ENCODE assay signal across 33 cellular contexts in genomic region chr2:226643550-226644275, GRCh38.
DNase-seq lines count a peak whose midpoint lies in the region; ATAC-seq, FAIRE-seq and TF ChIP-seq lines count a peak whose summit lies in the region.
"Had no signal": no experiment of that assay in that cellular context is flagged by ENCODE, and none has a peak within 500 bp of the region (broad histone marks: within the 10 kb centered on the region; RNA-seq: fewer than 3 reads in every experiment).

No MANE protein-coding gene starts in this region.

- H3K4me1 Mint-ChIP-seq in GM23338: no peaks in the 10 kb centered on the region
- H3K4me1 Mint-ChIP-seq: activated CD4-positive, alpha-beta T cell treated with anti-CD3 and anti-CD28 coated beads for 36 hours; central memory CD8-positive, alpha-beta T cell; natural killer cell had no signal

- H3K4me3 ChIP-seq in GM23338 (no peak overlapping the region), mesenchymal stem cell (ENCODE audit: insufficient read depth in 1 of 2, low read depth in 1 of 2, low read length in 2 of 2) (peak overlapping the region in 1 of 2 experiments; percentile 8), psoas muscle (no peak overlapping the region)
- H3K4me3 ChIP-seq: heart right ventricle, lower lobe of right lung, mucosa of descending colon, pancreas, Peyer's patch, tibial artery had no signal

- H3K36me3 ChIP-seq in GM23338 (ENCODE audit: insufficient read depth) (no peaks in the 10 kb centered on the region), mesenchymal stem cell (ENCODE audit: control insufficient read depth in 1 of 2, insufficient read depth in 2 of 2, low read depth in 1 of 2, low read length in 2 of 2) (no peaks in the 10 kb centered on the region), psoas muscle (ENCODE audit: insufficient read depth in 1 of 2, low read depth in 1 of 2) (no peaks in the 10 kb centered on the region)
- H3K36me3 ChIP-seq: BE2C, heart right ventricle, lower lobe of right lung, pancreas, Peyer's patch, tibial artery had no signal

- no peaks in the 10 kb centered on the region for H4K20me1 ChIP-seq in GM23338 (replicated peaks; ENCODE audit: insufficient read depth)

- peaks cover 5% of the 10 kb centered on the region for H3K27me3 Mint-ChIP-seq in GM23338 (ENCODE audit: insufficient read depth, low read depth, poor library complexity)
- H3K27me3 Mint-ChIP-seq: activated CD4-positive, alpha-beta T cell treated with anti-CD3 and anti-CD28 coated beads for 36 hours; activated T-cell treated with anti-CD3 and anti-CD28 coated beads, Interleukin-2, amount 50 U/mL, for 24 hours; central memory CD8-positive, alpha-beta T cell had no signal

- H3K79me1 ChIP-seq in mesenchymal stem cell (replicated peaks; ENCODE audit: low read length, poor library complexity, severe bottlenecking): no peaks in the 10 kb centered on the region

- TF ChIP-seq CTCF in GM23338 (conservative IDR thresholded peaks at IDR 0.05; ENCODE audit: low read depth in 2 of 2) (no peak), psoas muscle (IDR thresholded peaks at IDR 0.05) (no peak)

- no peak for FAIRE-seq in HTR-8/SVneo (lab: Jason Lieb, UNC)
- FAIRE-seq: pancreas had no signal

- H3F3A ChIP-seq in GM23338 (replicated peaks; ENCODE audit: low read depth): no peaks in the 10 kb centered on the region

- no peak overlapping the region for H2AK5ac ChIP-seq in mesenchymal stem cell (ENCODE audit: low read length, severe bottlenecking)

- H2BK15ac ChIP-seq in mesenchymal stem cell (ENCODE audit: low read depth, poor library complexity, severe bottlenecking): no peak overlapping the region

- H3K9me2 ChIP-seq in GM23338 (ENCODE audit: insufficient read depth): 0 out of 2 replicates have a peak, but pooled peaks cover 4% of the 10 kb centered on the region

- intact Hi-C loops in psoas muscle (cut with DNase I): no loop called here

- no peak overlapping the region for H3K23ac ChIP-seq in mesenchymal stem cell (ENCODE audit: low read length in 2 of 2)

- no peak for ATAC-seq in GM23338
- no peak for ATAC-seq in psoas muscle
- no peak for ATAC-seq in GM18907 (IDR thresholded peaks at IDR 0.05; ENCODE audit: unreplicated experiment)
- ATAC-seq in GM21423 (IDR thresholded peaks at IDR 0.05; ENCODE audit: unreplicated experiment): no peak
- ATAC-seq: activated CD4-positive, alpha-beta T cell treated with anti-CD3 and anti-CD28 coated beads for 36 hours; CD8-positive, alpha-beta T cell; effector memory CD8-positive, alpha-beta T cell; foreskin keratinocyte; lower lobe of right lung; mucosa of descending colon; natural killer cell had no signal

- peak overlapping the region; percentile 78 for H4K8ac ChIP-seq in mesenchymal stem cell (ENCODE audit: low read length)

- H3K9ac ChIP-seq in mesenchymal stem cell (ENCODE audit: low read length): peak overlapping the region; percentile 69

- no peak overlapping the region for H3K4me2 ChIP-seq in GM23338
- no peak overlapping the region for H3K4me2 ChIP-seq in mesenchymal stem cell (ENCODE audit: low read length, poor library complexity, severe bottlenecking)

- peak overlapping the region; percentile 87 for H4K91ac ChIP-seq in mesenchymal stem cell (ENCODE audit: low read length)

- peak overlapping the region in 1 of 2 experiments; percentile 9 for H3K14ac ChIP-seq in mesenchymal stem cell (ENCODE audit: low read length in 2 of 2)

- H3K9me3 ChIP-seq in mesenchymal stem cell (ENCODE audit: control insufficient read depth, low read length): peaks cover 9% of the 10 kb centered on the region
- peaks cover 3% of the 10 kb centered on the region for H3K9me3 ChIP-seq in psoas muscle
- H3K9me3 ChIP-seq: BE2C, mucosa of descending colon, pancreas, Peyer's patch had no signal

- peak overlapping the region; percentile 61 to 96 for H2BK12ac ChIP-seq in mesenchymal stem cell (ENCODE audit: low read length in 2 of 2)

- H3K79me2 ChIP-seq in GM23338 (replicated peaks; ENCODE audit: insufficient read depth): no peaks in the 10 kb centered on the region

- in situ Hi-C loops in SK-MEL-5 (cut with HindIII; ENCODE audit: low pct_unique_long_range_greater_than_20kb, low sequenced_read_pairs): no loop called here

- H3K27ac ChIP-seq in GM23338 (ENCODE audit: low read depth): no peak overlapping the region
- no peak overlapping the region for H3K27ac ChIP-seq in mesenchymal stem cell (ENCODE audit: low read length, poor library complexity, severe bottlenecking)
- peak overlapping the region; percentile 16 for H3K27ac ChIP-seq in psoas muscle
- H3K27ac ChIP-seq: foreskin keratinocyte, HL-60, lower lobe of right lung, pancreas, tibial artery had no signal

- no peak overlapping the region for H3K4me3 Mint-ChIP-seq in GM23338
- H3K4me3 Mint-ChIP-seq: activated CD4-positive, alpha-beta T cell treated with anti-CD3 and anti-CD28 coated beads for 36 hours; activated T-cell treated with anti-CD3 and anti-CD28 coated beads, Interleukin-2, amount 50 U/mL, for 24 hours; CD8-positive, alpha-beta T cell; central memory CD8-positive, alpha-beta T cell; effector memory CD8-positive, alpha-beta T cell; natural killer cell had no signal

- peak overlapping the region in 1 of 2 experiments; percentile 35 for H3K4ac ChIP-seq in mesenchymal stem cell (ENCODE audit: low read depth in 1 of 2, low read length in 2 of 2)

- no peaks in the 10 kb centered on the region for H3K27me3 ChIP-seq in GM23338 (ENCODE audit: insufficient read depth)
- no peaks in the 10 kb centered on the region for H3K27me3 ChIP-seq in mesenchymal stem cell (ENCODE audit: control insufficient read depth in 1 of 2, insufficient read depth in 1 of 2, low read length in 2 of 2)
- no peaks in the 10 kb centered on the region for H3K27me3 ChIP-seq in psoas muscle (ENCODE audit: insufficient read depth in 3 of 3, low read length in 2 of 3)
- H3K27me3 ChIP-seq: BE2C, foreskin keratinocyte, pancreas, Peyer's patch, tibial artery had no signal

- H3K27ac Mint-ChIP-seq in GM23338: no peak overlapping the region
- H3K27ac Mint-ChIP-seq: activated CD4-positive, alpha-beta T cell treated with anti-CD3 and anti-CD28 coated beads for 36 hours; activated T-cell treated with anti-CD3 and anti-CD28 coated beads, Interleukin-2, amount 50 U/mL, for 24 hours; CD8-positive, alpha-beta T cell; effector memory CD8-positive, alpha-beta T cell; natural killer cell had no signal

- H2AFZ ChIP-seq in GM23338: peak overlapping the region; percentile 56; the same call in 1 of the 2 replicates
- H2AFZ ChIP-seq in mesenchymal stem cell (ENCODE audit: low read depth, low read length): no peak overlapping the region

- H3K18ac ChIP-seq in mesenchymal stem cell (ENCODE audit: low read depth in 1 of 2, low read length in 2 of 2): peak overlapping the region; percentile 44 to 60

- WGBS in mesenchymal stem cell: 64% methylated on average over 3 of the region's 8 CpGs
- 81 to 86% (median 82%) methylated on average over 8 of the region's 8 CpGs for WGBS in psoas muscle, 3 donors

- H3K4me1 ChIP-seq in GM23338 (ENCODE audit: insufficient read depth) (no peaks in the 10 kb centered on the region), mesenchymal stem cell (ENCODE audit: control insufficient read depth, insufficient read depth, low read depth, low read length) (peaks cover 7% of the 10 kb centered on the region), psoas muscle (peaks cover 15% of the 10 kb centered on the region)
- H3K4me1 ChIP-seq: BE2C, foreskin keratinocyte, lower lobe of right lung, pancreas, Peyer's patch had no signal

- H2BK5ac ChIP-seq in mesenchymal stem cell (ENCODE audit: low read depth, low read length, poor library complexity, severe bottlenecking): no peak overlapping the region

- H3K36me3 Mint-ChIP-seq in GM23338 (ENCODE audit: low read depth): peaks cover 13% of the 10 kb centered on the region
- H3K36me3 Mint-ChIP-seq: CD8-positive, alpha-beta T cell; natural killer cell had no signal

- peak overlapping the region; percentile 27 for H2BK120ac ChIP-seq in mesenchymal stem cell (ENCODE audit: low read depth, low read length)

- peaks cover 31% of the 10 kb centered on the region for H3K9me3 Mint-ChIP-seq in GM23338
- H3K9me3 Mint-ChIP-seq: activated T-cell treated with anti-CD3 and anti-CD28 coated beads, Interleukin-2, amount 50 U/mL, for 24 hours; central memory CD8-positive, alpha-beta T cell; effector memory CD8-positive, alpha-beta T cell had no signal

- DNase-seq in GM23338 (ENCODE audit: low spot score) (no peak), SK-MEL-5 (ENCODE audit: low read depth, low spot score) (peak; percentile 69), mesenchymal stem cell (peak; percentile 44), psoas muscle (no peak), HTR-8/SVneo (ENCODE audit: insufficient read length, low spot score) (no peak)
- DNase-seq in activated CD8-positive, alpha-beta memory T cell treated with anti-CD3 and anti-CD28 coated beads, Interleukin-2, amount 50 U/mL, for 4 hours: no peak
- DNase-seq: activated CD4-positive, alpha-beta T cell treated with anti-CD3 and anti-CD28 coated beads for 36 hours; activated CD8-positive, alpha-beta memory T cell treated with anti-CD3 and anti-CD28 coated beads for 24 hours; activated gamma-delta T cell; activated T-cell treated with anti-CD3 and anti-CD28 coated beads, Interleukin-2, amount 50 U/mL, for 24 hours; BE2C; CD8-positive, alpha-beta T cell; effector memory CD8-positive, alpha-beta T cell; erythroblast; GOT3; lower lobe of right lung; mucosa of descending colon; natural killer cell; NCI-H1417 treated with DMSO at 0.1 percent for 48 hours; NCI-H748 treated with DMSO at 0.1 percent for 48 hours; pancreas; Peyer's patch; SHP77 treated with DMSO at 0.1 percent for 48 hours; stimulated activated CD4-positive, alpha-beta T cell treated with anti-CD3 and anti-CD28 coated beads, Interleukin-12 subunit alpha, Interleukin-12 subunit beta, amount 100 ng/mL, for 4 hours; stimulated activated CD4-positive, alpha-beta T cell treated with anti-CD3 and anti-CD28 coated beads, Interleukin-2, amount 100 ng/mL, for 48 hours; T-helper 9 cell; tibial artery had no signal

Comparison
In these comparisons a context has a peak if more than half of its experiments do, and no peak if none do; other contexts are left out.
1. DNase-seq: peak in SK-MEL-5 (single experiment) and mesenchymal stem cell (single experiment); none in GM23338 (single experiment), psoas muscle (0 of 2), HTR-8/SVneo (single experiment) and activated CD8-positive, alpha-beta memory T cell treated with anti-CD3 and anti-CD28 coated beads, Interleukin-2, amount 50 U/mL, for 4 hours (single experiment).